ENCODE assay signal across 13 cellular contexts in the genomic region with DNA sequence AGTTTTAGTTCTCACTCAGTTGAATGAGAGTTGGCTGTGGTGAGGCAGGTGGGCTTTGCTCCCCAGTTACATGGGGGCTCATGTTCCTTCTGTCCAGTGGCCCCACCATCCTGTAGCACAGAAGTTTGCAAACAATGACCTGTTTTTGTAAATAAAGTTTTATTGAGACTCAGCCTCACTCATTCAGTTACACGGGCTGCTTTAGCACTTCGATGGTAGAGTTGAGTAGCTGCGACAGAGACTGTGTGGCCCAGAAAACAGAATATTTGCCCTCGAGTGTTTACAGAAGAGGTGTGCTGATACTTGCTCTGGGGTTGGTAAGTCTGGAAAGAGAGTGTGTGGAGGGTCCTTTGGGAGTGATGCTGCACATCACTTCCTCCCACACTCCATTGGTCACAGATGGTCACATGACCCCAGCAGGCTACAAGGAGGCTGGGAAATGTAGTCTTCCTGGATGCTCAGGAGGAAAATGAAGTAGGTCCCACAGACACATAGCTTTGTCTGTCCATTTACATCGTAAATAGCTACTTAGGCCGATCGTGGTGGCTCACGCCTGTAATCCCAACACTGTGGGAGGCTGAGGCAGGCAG. TPM values are rescaled to one million over a fixed set of nuclear protein-coding genes. Genes with fewer than 3 reads are reported as not detected.
A peak's percentile ranks its signal among the peaks of the same experiment; 100 is the strongest.
DNase-seq lines count a peak whose midpoint lies in the region; ATAC-seq and TF ChIP-seq lines count a peak whose summit lies in the region.
"Had no signal": no experiment of that assay in that cellular context is flagged by ENCODE, and none has a peak within 500 bp of the region (broad histone marks: within the 10 kb centered on the region; RNA-seq: fewer than 3 reads in every experiment).

No MANE protein-coding gene starts in this region.

- no peak for ATAC-seq in activated CD4-positive, CD25-positive, alpha-beta regulatory T cell treated with anti-CD3 and anti-CD28 coated beads, Interleukin-2, amount 50 U/mL, for 24 hours
- ATAC-seq in HG02852 (IDR thresholded peaks at IDR 0.05; ENCODE audit: unreplicated experiment), result no peak
- ATAC-seq: naive thymus-derived CD4-positive, alpha-beta T cell; stimulated activated effector memory CD8-positive, alpha-beta T cell treated with anti-CD3 and anti-CD28 coated beads, Interleukin-12 subunit alpha, Interleukin-12 subunit beta, amount 100 ng/mL, for 72 hours had no signal

- H3K9me3 Mint-ChIP-seq in type B pancreatic cell, result no peaks in the 10 kb centered on the region
- H3K9me3 Mint-ChIP-seq in T-helper 2 cell treated with Interferon-gamma antibody and Interleukin-4, amounts not matched to agents 5 μg/mL and 100 μg/mL, for 36 hours, result no peaks in the 10 kb centered on the region
- H3K9me3 Mint-ChIP-seq: activated naive CD4-positive, alpha-beta T cell treated with anti-CD3 and anti-CD28 coated beads, Interleukin-2, amount 50 U/mL, for 24 hours; stimulated activated effector memory CD8-positive, alpha-beta T cell treated with anti-CD3 and anti-CD28 coated beads, Interleukin-12 subunit alpha, Interleukin-12 subunit beta, amount 100 ng/mL, for 72 hours had no signal

- peaks cover 51% of the 10 kb centered on the region for H3K27me3 Mint-ChIP-seq in type B pancreatic cell
- H3K27me3 Mint-ChIP-seq in T-helper 2 cell treated with Interferon-gamma antibody and Interleukin-4, amounts not matched to agents 5 μg/mL and 100 μg/mL, for 36 hours (ENCODE audit: low read depth), result peaks cover 6% of the 10 kb centered on the region

- H3K4me3 ChIP-seq in coronary artery, result no peak overlapping the region

- no peaks in the 10 kb centered on the region for H3K4me1 Mint-ChIP-seq in type B pancreatic cell (ENCODE audit: unreplicated experiment)
- no peaks in the 10 kb centered on the region for H3K4me1 Mint-ChIP-seq in T-helper 2 cell treated with Interferon-gamma antibody and Interleukin-4, amounts not matched to agents 5 μg/mL and 100 μg/mL, for 36 hours (ENCODE audit: low read depth)
- H3K4me1 Mint-ChIP-seq: activated naive CD4-positive, alpha-beta T cell treated with anti-CD3 and anti-CD28 coated beads, Interleukin-2, amount 50 U/mL, for 24 hours; B cell; stimulated activated effector memory CD8-positive, alpha-beta T cell treated with anti-CD3 and anti-CD28 coated beads, Interleukin-12 subunit alpha, Interleukin-12 subunit beta, amount 100 ng/mL, for 72 hours had no signal

- H3K27ac Mint-ChIP-seq in type B pancreatic cell, result no peak overlapping the region
- no peak overlapping the region for H3K27ac Mint-ChIP-seq in T-helper 2 cell treated with Interferon-gamma antibody and Interleukin-4, amounts not matched to agents 5 μg/mL and 100 μg/mL, for 36 hours
- H3K27ac Mint-ChIP-seq: activated naive CD4-positive, alpha-beta T cell treated with anti-CD3 and anti-CD28 coated beads, Interleukin-2, amount 50 U/mL, for 24 hours; B cell; naive thymus-derived CD4-positive, alpha-beta T cell; stimulated activated effector memory CD8-positive, alpha-beta T cell treated with anti-CD3 and anti-CD28 coated beads, Interleukin-12 subunit alpha, Interleukin-12 subunit beta, amount 100 ng/mL, for 72 hours had no signal

- H3K4me3 Mint-ChIP-seq in type B pancreatic cell, result no peak overlapping the region
- no peak overlapping the region for H3K4me3 Mint-ChIP-seq in T-helper 2 cell treated with Interferon-gamma antibody and Interleukin-4, amounts not matched to agents 5 μg/mL and 100 μg/mL, for 36 hours
- H3K4me3 Mint-ChIP-seq: activated naive CD4-positive, alpha-beta T cell treated with anti-CD3 and anti-CD28 coated beads, Interleukin-2, amount 50 U/mL, for 24 hours; B cell; naive thymus-derived CD4-positive, alpha-beta T cell; stimulated activated effector memory CD8-positive, alpha-beta T cell treated with anti-CD3 and anti-CD28 coated beads, Interleukin-12 subunit alpha, Interleukin-12 subunit beta, amount 100 ng/mL, for 72 hours had no signal

- TF ChIP-seq CTCF in coronary artery (IDR thresholded peaks at IDR 0.05) (no peak), type B pancreatic cell (conservative IDR thresholded peaks at IDR 0.05) (no peak)

- H3K36me3 Mint-ChIP-seq in type B pancreatic cell, result no peaks in the 10 kb centered on the region
- no peaks in the 10 kb centered on the region for H3K36me3 Mint-ChIP-seq in T-helper 2 cell treated with Interferon-gamma antibody and Interleukin-4, amounts not matched to agents 5 μg/mL and 100 μg/mL, for 36 hours (ENCODE audit: low read depth)
- H3K36me3 Mint-ChIP-seq: activated naive CD4-positive, alpha-beta T cell treated with anti-CD3 and anti-CD28 coated beads, Interleukin-2, amount 50 U/mL, for 24 hours; stimulated activated effector memory CD8-positive, alpha-beta T cell treated with anti-CD3 and anti-CD28 coated beads, Interleukin-12 subunit alpha, Interleukin-12 subunit beta, amount 100 ng/mL, for 72 hours had no signal

- H3K27ac ChIP-seq in coronary artery, result no peak overlapping the region

- peak; percentile 23 for DNase-seq in activated CD4-positive, CD25-positive, alpha-beta regulatory T cell treated with anti-CD3 and anti-CD28 coated beads, Interleukin-2, amount 50 U/mL, for 72 hours
- peak; percentile 1 for DNase-seq in NCI-H2081 treated with DMSO at 0.1 percent for 48 hours (lab: John Stamatoyannopoulos, UW)
- DNase-seq in coronary artery (ENCODE audit: low spot score), result peak; percentile 29
- peak; percentile 22 for DNase-seq in type B pancreatic cell (ENCODE audit: extremely low spot score, unreplicated experiment)
- DNase-seq in activated effector memory CD4-positive, alpha-beta T cell treated with anti-CD3 and anti-CD28 coated beads, Interleukin-2, amount 50 U/mL, for 16 hours, result no peak
- no peak for DNase-seq in T-helper 2 cell treated with Interferon-gamma antibody and Interleukin-4, amounts not matched to agents 5 μg/mL and 100 μg/mL, for 36 hours (ENCODE audit: low spot score)
- DNase-seq: effector CD4-positive, alpha-beta T cell; naive thymus-derived CD4-positive, alpha-beta T cell had no signal

RNA-seq across cellular contexts. Expression of a gene that starts 34.6 kb away (rescaled TPM):
- 35.4 and 46.6 TPM in 2 replicates for total RNA-seq in type B pancreatic cell (ENCODE audit: low replicate concordance)

RNA-seq across cellular contexts. Expression of a gene that starts 37.7 kb away (rescaled TPM):
- not detected in 2 replicates for total RNA-seq in type B pancreatic cell (ENCODE audit: low replicate concordance)
- total RNA-seq: B cell; naive thymus-derived CD4-positive, alpha-beta T cell had no signal

Comparison
In these comparisons a context has a peak if more than half of its experiments do, and no peak if none do; other contexts are left out.
1. DNase-seq: peak in activated CD4-positive, CD25-positive, alpha-beta regulatory T cell treated with anti-CD3 and anti-CD28 coated beads, Interleukin-2, amount 50 U/mL, for 72 hours (single experiment), NCI-H2081 treated with DMSO at 0.1 percent for 48 hours (single experiment), coronary artery (single experiment) and type B pancreatic cell (single experiment); none in activated effector memory CD4-positive, alpha-beta T cell treated with anti-CD3 and anti-CD28 coated beads, Interleukin-2, amount 50 U/mL, for 16 hours (single experiment) and T-helper 2 cell treated with Interferon-gamma antibody and Interleukin-4, amounts not matched to agents 5 μg/mL and 100 μg/mL, for 36 hours (single experiment).